Comparison of ENCODE assay signal across 17 cellular contexts in genomic region chr22:49810363-49811013, GRCh38. TPM values are rescaled to one million over a fixed set of nuclear protein-coding genes. Genes with fewer than 3 reads are reported as not detected.
DNase-seq lines count a peak whose midpoint lies in the region; ATAC-seq lines count a peak whose summit lies in the region.
"Had no signal": no experiment of that assay in that cellular context is flagged by ENCODE, and none has a peak within 500 bp of the region (broad histone marks: within the 10 kb centered on the region; RNA-seq: fewer than 3 reads in every experiment).

No MANE protein-coding gene starts in this region.

- no peak overlapping the region for H3K27ac ChIP-seq in trophoblast cell (ENCODE audit: low read depth, low read length)

- no peak overlapping the region for H3K4me2 ChIP-seq in trophoblast cell (ENCODE audit: low read length)
- H3K4me2 ChIP-seq: SK-N-SH had no signal

- H4K8ac ChIP-seq in trophoblast cell (ENCODE audit: low read depth, low read length), result no peak overlapping the region

- no peak overlapping the region for H2BK12ac ChIP-seq in trophoblast cell (ENCODE audit: low read length)

- H3K4ac ChIP-seq in trophoblast cell (ENCODE audit: low read depth, low read length), result no peak overlapping the region

- no peak overlapping the region for H3K4me3 ChIP-seq in trophoblast cell (ENCODE audit: low read depth, low read length)
- H3K4me3 ChIP-seq: left lung had no signal

- CTCF ChIA-PET in T-cell (lab: Charles Lee), result no interaction called here

- no peak overlapping the region for H3K9ac ChIP-seq in trophoblast cell (ENCODE audit: low read length)
- H3K9ac ChIP-seq: SK-N-SH had no signal

- H3K18ac ChIP-seq in trophoblast cell (ENCODE audit: low read length), result no peak overlapping the region

- no peak overlapping the region for H2BK120ac ChIP-seq in trophoblast cell (ENCODE audit: insufficient read depth, low read length, poor library complexity)

- no peaks in the 10 kb centered on the region for H3K9me3 Mint-ChIP-seq in T-helper 1 cell treated with Interleukin-12 subunit alpha and Interleukin-12 subunit beta and Interleukin-4 antibody, amounts not matched to agents 30 μg/mL and 1 μg/mL, for 36 hours
- no peaks in the 10 kb centered on the region for H3K9me3 Mint-ChIP-seq in T-cell

- no peak overlapping the region for H2AK5ac ChIP-seq in trophoblast cell (ENCODE audit: low read length)

- no peak overlapping the region for H3K14ac ChIP-seq in trophoblast cell (ENCODE audit: low read length)

- H4K12ac ChIP-seq in trophoblast cell (ENCODE audit: low read depth, low read length), result no peak overlapping the region

- H4K91ac ChIP-seq in trophoblast cell (ENCODE audit: low read depth, low read length), result no peak overlapping the region

- H3K36me3 Mint-ChIP-seq in T-helper 1 cell treated with Interleukin-12 subunit alpha and Interleukin-12 subunit beta and Interleukin-4 antibody, amounts not matched to agents 30 μg/mL and 1 μg/mL, for 36 hours (ENCODE audit: low read depth), result peaks cover 19% of the 10 kb centered on the region
- H3K36me3 Mint-ChIP-seq in T-cell, result peaks cover 16% of the 10 kb centered on the region

- H3K36me3 ChIP-seq in trophoblast cell (ENCODE audit: control insufficient read depth in 1 of 2, insufficient read depth in 2 of 2, low read length in 2 of 2), result peaks cover 22 to 26% of the 10 kb centered on the region in 2 experiments

- peaks cover 28% of the 10 kb centered on the region for H3K79me2 ChIP-seq in trophoblast cell (ENCODE audit: control insufficient read depth, insufficient read depth, low read length, poor library complexity)

- peaks cover 47% of the 10 kb centered on the region for H3K4me1 Mint-ChIP-seq in T-helper 1 cell treated with Interleukin-12 subunit alpha and Interleukin-12 subunit beta and Interleukin-4 antibody, amounts not matched to agents 30 μg/mL and 1 μg/mL, for 36 hours (ENCODE audit: low read depth)
- peaks cover 86 to 87% (median 86%) of the 10 kb centered on the region in 3 donors for H3K4me1 Mint-ChIP-seq in T-cell

- H2AFZ ChIP-seq in trophoblast cell (ENCODE audit: insufficient read depth, low read length, poor library complexity), result no peak overlapping the region

- POLR2A ChIA-PET in T-cell (lab: Charles Lee), result no interaction called here

- H3K79me1 ChIP-seq in trophoblast cell (ENCODE audit: low read length), result no peaks in the 10 kb centered on the region

- DNase-seq in T-helper 1 cell, result no peak
- no peak for DNase-seq in T-cell
- DNase-seq in dermis blood vessel endothelial cell, result peak; percentile 21
- DNase-seq in renal cortical epithelial cell (ENCODE audit: low read depth), result peak; percentile 32
- no peak for DNase-seq in trophoblast cell
- DNase-seq in NK-92 treated with Interleukin-12 subunit alpha and Interleukin-12 subunit beta, amount 100 ng/mL, for 24 hours (lab: John Stamatoyannopoulos, UW), result no peak
- DNase-seq: 8988T; activated CD4-positive, CD25-positive, alpha-beta regulatory T cell treated with anti-CD3 and anti-CD28 coated beads, Interleukin-2, amount 50 U/mL, for 72 hours; activated gamma-delta T cell; DMS153; hypothalamus; NCI-H2029 treated with DMSO at 0.1 percent for 48 hours; SK-N-SH had no signal

- peaks cover 2% of the 10 kb centered on the region for H3K9me3 ChIP-seq in trophoblast cell (ENCODE audit: insufficient read depth, low read depth, low read length)
- H3K9me3 ChIP-seq: left lung, SK-N-SH had no signal

- H3K4me3 Mint-ChIP-seq in T-helper 1 cell treated with Interleukin-12 subunit alpha and Interleukin-12 subunit beta and Interleukin-4 antibody, amounts not matched to agents 30 μg/mL and 1 μg/mL, for 36 hours, result no peak overlapping the region
- peak overlapping the region in 1 of 3 donors; percentile 38 for H3K4me3 Mint-ChIP-seq in T-cell
- H3K4me3 Mint-ChIP-seq: neural crest cell had no signal

- H3K23ac ChIP-seq in trophoblast cell (ENCODE audit: low read length), result no peak overlapping the region

- H3K27me3 ChIP-seq in trophoblast cell (ENCODE audit: insufficient read depth, low read length), result no peaks in the 10 kb centered on the region
- H3K27me3 ChIP-seq: left lung had no signal

- H3K27me3 Mint-ChIP-seq in T-helper 1 cell treated with Interleukin-12 subunit alpha and Interleukin-12 subunit beta and Interleukin-4 antibody, amounts not matched to agents 30 μg/mL and 1 μg/mL, for 36 hours (ENCODE audit: low read depth), result no peaks in the 10 kb centered on the region
- no peaks in the 10 kb centered on the region for H3K27me3 Mint-ChIP-seq in T-cell

- H3K4me1 ChIP-seq in trophoblast cell (ENCODE audit: control insufficient read depth in 1 of 2, insufficient read depth in 2 of 2, low read length in 2 of 2), result peaks cover 0 to 3% of the 10 kb centered on the region in 2 experiments

- peak overlapping the region; percentile 45 for H3K27ac Mint-ChIP-seq in T-helper 1 cell treated with Interleukin-12 subunit alpha and Interleukin-12 subunit beta and Interleukin-4 antibody, amounts not matched to agents 30 μg/mL and 1 μg/mL, for 36 hours
- H3K27ac Mint-ChIP-seq in T-cell, result peak overlapping the region; percentile 74 to 88

- WGBS in trophoblast cell (ENCODE audit: extremely low coverage, insufficient coverage, insufficient read length), result no CpG with 5 or more reads among the region's 5 CpGs

- ATAC-seq in T-cell (replicated peaks in 1 of 4) (no peak), GM21390 (IDR thresholded peaks at IDR 0.05; ENCODE audit: unreplicated experiment) (no peak)
- ATAC-seq: left lung had no signal

- no peak overlapping the region for H2BK5ac ChIP-seq in trophoblast cell (ENCODE audit: low read depth, low read length, poor library complexity)

RNA-seq across cellular contexts. Expression of gene BRD1, which starts 17.2 kb away (rescaled TPM):
- total RNA-seq in T-cell (100 to 1,000 TPM in 2 of 5 donors, 10 to 100 TPM in 3; 86.4 to 140 (median 92.9) TPM), dermis blood vessel endothelial cell (34.2 and 39.0 TPM in 2 replicates), renal cortical epithelial cell (16.1 and 38.1 TPM in 2 replicates)
- polyA plus RNA-seq in trophoblast cell (2013), result 18.7 and 19.7 TPM in 2 replicates

RNA-seq across cellular contexts. Expression of gene ZBED4, which starts 43.2 kb away (rescaled TPM):
- total RNA-seq in T-cell (10 to 100 TPM; 16.7 to 19.5 (median 18.3) TPM), dermis blood vessel endothelial cell (16.7 and 21.9 TPM in 2 replicates), renal cortical epithelial cell (12.2 and 23.7 TPM in 2 replicates)
- 16.0 and 16.8 TPM in 2 replicates for polyA plus RNA-seq in trophoblast cell (2013)

Comparison
In these comparisons a context has a peak if more than half of its experiments do, and no peak if none do; other contexts are left out.
1. DNase-seq: peak in dermis blood vessel endothelial cell (single experiment) and renal cortical epithelial cell (single experiment); none in T-helper 1 cell (0 of 5), T-cell (0 of 34), trophoblast cell (0 of 2) and NK-92 treated with Interleukin-12 subunit alpha and Interleukin-12 subunit beta, amount 100 ng/mL, for 24 hours (single experiment).